Comparison of ENCODE assay signal across 15 cellular contexts in genomic region chr10:6311700-6312330, GRCh38.
A peak's percentile ranks its signal among the peaks of the same experiment; 100 is the strongest.
DNase-seq lines count a peak whose midpoint lies in the region; ATAC-seq and TF ChIP-seq lines count a peak whose summit lies in the region.
"Had no signal": no experiment of that assay in that cellular context is flagged by ENCODE, and none has a peak within 500 bp of the region (broad histone marks: within the 10 kb centered on the region; RNA-seq: fewer than 3 reads in every experiment).

No MANE protein-coding gene starts in this region.

- peaks cover 25% of the 10 kb centered on the region for H3K4me1 ChIP-seq in cardiac muscle cell (ENCODE audit: low read depth)
- no peaks in the 10 kb centered on the region for H3K4me1 ChIP-seq in left ventricle myocardium inferior
- peaks cover 4% of the 10 kb centered on the region for H3K4me1 ChIP-seq in parathyroid adenoma
- H3K4me1 ChIP-seq in thoracic aorta (ENCODE audit: control insufficient read depth in 1 of 2, low read depth in 2 of 2), result peaks cover 9 to 42% of the 10 kb centered on the region in 2 donors
- H3K4me1 ChIP-seq in SJCRH30, result no peaks in the 10 kb centered on the region

- TF ChIP-seq CTCF in cardiac muscle cell (IDR thresholded peaks at IDR 0.05; ENCODE audit: low read depth, low read length), result no peak
- no peak for TF ChIP-seq CTCF in left ventricle myocardium inferior (IDR thresholded peaks at IDR 0.05; ENCODE audit: borderline replicate concordance)
- TF ChIP-seq CTCF in parathyroid adenoma (IDR thresholded peaks at IDR 0.05), result no peak
- no peak for TF ChIP-seq CTCF in thoracic aorta (IDR thresholded peaks at IDR 0.05)

- no peaks in the 10 kb centered on the region for H3K27me3 ChIP-seq in cardiac muscle cell
- no peaks in the 10 kb centered on the region for H3K27me3 ChIP-seq in left ventricle myocardium inferior (ENCODE audit: low read depth)
- H3K27me3 ChIP-seq in parathyroid adenoma (ENCODE audit: control insufficient read depth, insufficient read depth, low read length), result no peaks in the 10 kb centered on the region
- no peaks in the 10 kb centered on the region for H3K27me3 ChIP-seq in thoracic aorta (replicated peaks; ENCODE audit: insufficient read depth)
- no peaks in the 10 kb centered on the region for H3K27me3 ChIP-seq in SJCRH30
- H3K27me3 ChIP-seq: BLaER1 treated with 17β-estradiol and CSF1 and Interleukin-3, amounts not matched to agents 10 nM and 100 nM had no signal

- H2AFZ ChIP-seq in parathyroid adenoma, result peak overlapping the region; percentile 14

- H3K4me3 ChIP-seq in cardiac muscle cell (no peak overlapping the region), left ventricle myocardium inferior (no peak overlapping the region), parathyroid adenoma (ENCODE audit: low read depth, low read length) (no peak overlapping the region), thoracic aorta (no peak overlapping the region), SJCRH30 (no peak overlapping the region)
- H3K4me3 ChIP-seq: BLaER1 treated with 17β-estradiol and CSF1 and Interleukin-3, amounts not matched to agents 10 nM and 100 nM had no signal

- no peaks in the 10 kb centered on the region for H3K9me3 ChIP-seq in cardiac muscle cell (ENCODE audit: low read depth)
- peaks cover 5% of the 10 kb centered on the region for H3K9me3 ChIP-seq in left ventricle myocardium inferior (replicated peaks)
- H3K9me3 ChIP-seq in parathyroid adenoma (ENCODE audit: control insufficient read depth, low read length), result no peaks in the 10 kb centered on the region
- H3K9me3 ChIP-seq in thoracic aorta, result no peaks in the 10 kb centered on the region
- no peaks in the 10 kb centered on the region for H3K9me3 ChIP-seq in SJCRH30 (replicated peaks)

- H3K27ac ChIP-seq in cardiac muscle cell (peak overlapping the region; percentile 95), left ventricle myocardium inferior (replicated peaks) (no peak overlapping the region), parathyroid adenoma (no peak overlapping the region), thoracic aorta (peak overlapping the region; percentile 55 to 69), SJCRH30 (no peak overlapping the region)
- H3K27ac ChIP-seq: BLaER1 treated with 17β-estradiol and CSF1 and Interleukin-3, amounts not matched to agents 10 nM and 100 nM had no signal

- intact Hi-C loops in left ventricle myocardium inferior (cut with micrococcal nuclease), result no loop called here

- DNase-seq in cardiac muscle cell (ENCODE audit: low read depth in 1 of 2, low spot score in 1 of 2) (peak in 1 of 2 donors; percentile 68), left ventricle myocardium inferior (no peak), thoracic aorta (ENCODE audit: low spot score) (no peak), SJCRH30 (no peak), HT-29 (ENCODE audit: low spot score) (no peak)
- DNase-seq: 8988T; Calu3; CD8-positive, alpha-beta T cell; DMS79 treated with DMSO at 0.1 percent for 48 hours; GF-D8; H9; IMR-90 had no signal

- ATAC-seq in thoracic aorta (ENCODE audit: insufficient number of reproducible peaks, low FRiP score, low read depth) (peak; percentile 38), GM21423 (IDR thresholded peaks at IDR 0.05; ENCODE audit: unreplicated experiment) (no peak)
- ATAC-seq: CD8-positive, alpha-beta T cell had no signal

- no peak overlapping the region for H3K9ac ChIP-seq in parathyroid adenoma
- H3K9ac ChIP-seq: BLaER1 treated with 17β-estradiol and CSF1 and Interleukin-3, amounts not matched to agents 10 nM and 100 nM had no signal

- peak overlapping the region; percentile 42 for H3K4me2 ChIP-seq in parathyroid adenoma (ENCODE audit: low read length)
- H3K4me2 ChIP-seq: BLaER1 treated with 17β-estradiol and CSF1 and Interleukin-3, amounts not matched to agents 10 nM and 100 nM had no signal

- no peaks in the 10 kb centered on the region for H3K79me2 ChIP-seq in parathyroid adenoma

- H3K36me3 ChIP-seq in cardiac muscle cell (no peaks in the 10 kb centered on the region), left ventricle myocardium inferior (peaks cover 2% of the 10 kb centered on the region), parathyroid adenoma (ENCODE audit: control insufficient read depth, insufficient read depth, low read length) (no peaks in the 10 kb centered on the region), thoracic aorta (no peaks in the 10 kb centered on the region), SJCRH30 (no peaks in the 10 kb centered on the region)

Comparison
In these comparisons a context has a peak if more than half of its experiments do, and no peak if none do; other contexts are left out.
1. H3K27ac ChIP-seq: peak in cardiac muscle cell (single experiment) and thoracic aorta (2 of 2); none in left ventricle myocardium inferior (single experiment), parathyroid adenoma (single experiment) and SJCRH30 (single experiment).